ENCODE assay signal across 27 cellular contexts in the genomic region with DNA sequence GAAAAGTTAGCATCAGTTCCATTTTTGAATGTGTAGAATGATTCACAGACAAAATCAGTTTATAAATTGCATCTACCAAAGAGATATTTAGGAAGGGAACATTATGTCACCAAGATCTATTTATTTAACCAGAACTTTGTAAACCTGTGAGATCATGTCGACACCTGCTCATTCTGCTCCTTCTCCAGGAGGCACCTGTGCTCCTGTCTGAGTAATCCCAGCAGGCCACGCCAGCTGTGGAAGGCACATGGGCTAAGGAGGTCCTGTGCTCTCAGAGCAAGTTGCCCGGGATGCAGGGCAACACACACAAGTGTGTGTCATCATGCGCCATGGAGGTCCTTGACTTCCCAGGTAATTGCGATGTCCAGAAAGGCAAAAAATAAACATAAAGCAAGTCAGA. TPM values are rescaled to one million over a fixed set of nuclear protein-coding genes. Genes with fewer than 3 reads are reported as not detected.
"Had no signal": no experiment of that assay in that cellular context is flagged by ENCODE, and none has a peak within 500 bp of the region (broad histone marks: within the 10 kb centered on the region; RNA-seq: fewer than 3 reads in every experiment).

No MANE protein-coding gene starts in this region.

- DNase-seq: activated CD4-positive, alpha-beta memory T cell treated with anti-CD3 and anti-CD28 coated beads for 36 hours; activated CD4-positive, alpha-beta T cell treated with anti-CD3 and anti-CD28 coated beads for 48 hours; activated CD8-positive, alpha-beta memory T cell treated with anti-CD3 and anti-CD28 coated beads, Interleukin-2, amount 50 U/mL, for 4 hours; activated effector memory CD4-positive, alpha-beta T cell treated with anti-CD3 and anti-CD28 coated beads, Interleukin-2, amount 50 U/mL, for 16 hours; activated naive CD4-positive, alpha-beta T cell treated with anti-CD3 and anti-CD28 coated beads for 36 hours; activated naive CD8-positive, alpha-beta T cell treated with anti-CD3 and anti-CD28 coated beads for 36 hours; activated T-cell treated with anti-CD3 and anti-CD28 coated beads, Interleukin-2, amount 50 U/mL, for 1 hour; adrenal gland; aorta; body of pancreas; cerebellar nuclear complex; colonic mucosa; effector CD8-positive, alpha-beta T cell; erythroblast; gastrocnemius medialis; glutamatergic neuron; left ventricle myocardium superior; mucosa of descending colon; right lobe of liver; stimulated activated CD4-positive, alpha-beta T cell treated with anti-CD3 and anti-CD28 coated beads, Interleukin-2, amount 100 ng/mL, for 48 hours; stimulated activated naive CD8-positive, alpha-beta T cell treated with anti-CD3 and anti-CD28 coated beads, Interleukin-15, Interleukin-2, amounts not matched to agents 100 U/mL and 50 U/mL, for 24 hours; testis; transverse colon had no signal

- ATAC-seq: body of pancreas; gastrocnemius medialis; left ventricle myocardium superior; mucosa of descending colon; right lobe of liver; stimulated activated naive CD8-positive, alpha-beta T cell treated with anti-CD3 and anti-CD28 coated beads, Interleukin-15, Interleukin-2, amounts not matched to agents 100 U/mL and 50 U/mL, for 24 hours had no signal

RNA-seq across cellular contexts. Expression of a gene that starts 45.5 kb away (rescaled TPM):
- total RNA-seq: activated CD8-positive, alpha-beta memory T cell treated with anti-CD3 and anti-CD28 coated beads for 36 hours; activated naive CD8-positive, alpha-beta T cell treated with anti-CD3 and anti-CD28 coated beads for 36 hours; aorta; dermis microvascular lymphatic vessel endothelial cell; osteoblast; posterior vena cava had no signal
